Comparison of ENCODE assay signal across 15 cellular contexts in the genomic region with DNA sequence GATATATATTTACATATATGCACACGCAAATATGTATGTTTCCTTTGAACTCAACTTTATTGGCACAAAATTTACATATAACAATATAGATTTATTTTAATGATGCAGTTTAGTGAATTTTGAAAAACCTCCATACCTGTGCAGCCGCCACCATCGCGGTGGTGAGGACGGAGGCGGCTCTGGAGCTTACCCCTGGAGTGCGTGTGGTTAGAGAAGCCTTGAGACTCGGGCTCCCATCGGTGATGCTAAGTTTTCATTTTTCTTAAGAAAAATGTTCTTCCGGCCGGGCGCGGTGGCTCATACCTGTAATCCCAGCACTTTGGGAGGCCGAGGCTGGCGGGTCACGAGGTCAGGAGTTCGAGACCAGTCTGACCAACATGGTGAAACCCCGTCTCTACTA. TPM values are rescaled to one million over a fixed set of nuclear protein-coding genes. Genes with fewer than 3 reads are reported as not detected.
A peak's percentile ranks its signal among the peaks of the same experiment; 100 is the strongest.
DNase-seq lines count a peak whose midpoint lies in the region; ATAC-seq and TF ChIP-seq lines count a peak whose summit lies in the region.
"Had no signal": no experiment of that assay in that cellular context is flagged by ENCODE, and none has a peak within 500 bp of the region (broad histone marks: within the 10 kb centered on the region; RNA-seq: fewer than 3 reads in every experiment).

No MANE protein-coding gene starts in this region.

- peaks cover 0 to 23% (median 4%) of the 10 kb centered on the region in 11 experiments; a peak in 8 of 22 replicates for H4K20me1 ChIP-seq in BLaER1 treated with 17β-estradiol and CSF1 and Interleukin-3, amounts not matched to agents 10 nM and 100 nM
- H4K20me1 ChIP-seq in hepatocyte (ENCODE audit: insufficient read depth, poor library complexity, severe bottlenecking): no peaks in the 10 kb centered on the region
- no peaks in the 10 kb centered on the region for H4K20me1 ChIP-seq in neural progenitor cell (ENCODE audit: low read depth)

- H3K79me2 ChIP-seq in hepatocyte (no peaks in the 10 kb centered on the region), neural progenitor cell (ENCODE audit: low read depth) (no peaks in the 10 kb centered on the region)

- H3K9ac ChIP-seq in BLaER1 treated with 17β-estradiol and CSF1 and Interleukin-3, amounts not matched to agents 10 nM and 100 nM: no peak overlapping the region
- H3K9ac ChIP-seq in HUES6 (ENCODE audit: low read length) (no peak overlapping the region), neural progenitor cell (no peak overlapping the region)

- H3K27ac ChIP-seq in BLaER1 treated with 17β-estradiol and CSF1 and Interleukin-3, amounts not matched to agents 10 nM and 100 nM: no peak overlapping the region
- H3K27ac ChIP-seq in HUES6 (ENCODE audit: low read depth, low read length): no peak overlapping the region
- no peak overlapping the region for H3K27ac ChIP-seq in hepatocyte
- H3K27ac ChIP-seq in neural progenitor cell: no peak overlapping the region

- H3K36me3 ChIP-seq in BLaER1 treated with 17β-estradiol and CSF1 and Interleukin-3, amounts not matched to agents 10 nM and 100 nM: no peaks in the 10 kb centered on the region
- H3K36me3 ChIP-seq in HUES6 (ENCODE audit: control insufficient read depth, insufficient read depth, low read length): no peaks in the 10 kb centered on the region
- H3K36me3 ChIP-seq in hepatocyte (replicated peaks; ENCODE audit: insufficient read depth, low read depth): no peaks in the 10 kb centered on the region
- no peaks in the 10 kb centered on the region for H3K36me3 ChIP-seq in neural progenitor cell
- H3K36me3 ChIP-seq: BE2C, Peyer's patch, prostate gland had no signal

- TF ChIP-seq CTCF in hepatocyte (IDR thresholded peaks at IDR 0.05; ENCODE audit: poor library complexity): no peak
- no peak for TF ChIP-seq CTCF in neural progenitor cell (IDR thresholded peaks at IDR 0.05)

- H3K36me3 Mint-ChIP-seq in neural progenitor cell: no peaks in the 10 kb centered on the region

- H3K9me3 ChIP-seq in BLaER1 treated with 17β-estradiol and CSF1 and Interleukin-3, amounts not matched to agents 10 nM and 100 nM (replicated peaks in 1 of 11): no peaks in the 10 kb centered on the region; a peak in 1 of 22 replicates
- H3K9me3 ChIP-seq in HUES6 (ENCODE audit: control insufficient read depth, insufficient read depth, low read depth, low read length): no peaks in the 10 kb centered on the region
- H3K9me3 ChIP-seq in hepatocyte (ENCODE audit: low read depth): no peaks in the 10 kb centered on the region
- no peaks in the 10 kb centered on the region for H3K9me3 ChIP-seq in neural progenitor cell (ENCODE audit: low read depth)
- H3K9me3 ChIP-seq: BE2C, Peyer's patch, prostate gland had no signal

- H2AFZ ChIP-seq in hepatocyte: peak overlapping the region; percentile 99
- H2AFZ ChIP-seq in neural progenitor cell (replicated peaks): peak overlapping the region; percentile 99

- WGBS in hepatocyte (ENCODE audit: low lambda C conversion rate, missing lambda C conversion rate): 74% methylated on average over 18 of the region's 18 CpGs

- H3K4me1 ChIP-seq in BLaER1 treated with 17β-estradiol and CSF1 and Interleukin-3, amounts not matched to agents 10 nM and 100 nM: peaks cover 14 to 26% (median 16%) of the 10 kb centered on the region in 10 experiments
- H3K4me1 ChIP-seq in HUES6 (ENCODE audit: control insufficient read depth, insufficient read depth, low read length) (peaks cover 9% of the 10 kb centered on the region; the same call in 1 of the 2 replicates), hepatocyte (ENCODE audit: insufficient read depth) (peaks cover 5% of the 10 kb centered on the region), neural progenitor cell (peaks cover 7% of the 10 kb centered on the region)
- H3K4me1 ChIP-seq: BE2C, prostate gland had no signal

- H3K27me3 Mint-ChIP-seq in neural progenitor cell (ENCODE audit: insufficient read depth, low read depth): peaks cover 18% of the 10 kb centered on the region

- ATAC-seq in HG03571 (IDR thresholded peaks at IDR 0.05; ENCODE audit: unreplicated experiment) (no peak), HG02678 (IDR thresholded peaks at IDR 0.05; ENCODE audit: unreplicated experiment) (no peak)

- H3K4me3 Mint-ChIP-seq in neural progenitor cell: peak overlapping the region; percentile 71

- H3K4me1 Mint-ChIP-seq in neural progenitor cell: no peaks in the 10 kb centered on the region

- no peaks in the 10 kb centered on the region for H3K9me3 Mint-ChIP-seq in neural progenitor cell
- H3K9me3 Mint-ChIP-seq: activated T-helper 2 cell treated with anti-CD3 and anti-CD28 coated beads, Interferon-gamma antibody, Interleukin-2, Interleukin-4, amounts not matched to agents 10 μg/mL and 5 μg/mL and 100 μg/mL, durations not matched to agents 14 hours and 24 hours and 36 hours had no signal

- no peaks in the 10 kb centered on the region for H3K9me2 ChIP-seq in hepatocyte (replicated peaks; ENCODE audit: insufficient read depth)

- DNase-seq in hepatocyte (ENCODE audit: low spot score) (no peak), neural progenitor cell (ENCODE audit: low spot score) (no peak), amniotic stem cell (lab: John Stamatoyannopoulos, UW) (no peak), cerebellum (ENCODE audit: low spot score) (no peak)
- DNase-seq: activated CD4-positive, alpha-beta T cell treated with anti-CD3 and anti-CD28 coated beads for 4 hours; BE2C; NCI-H1092 had no signal

- H3K4me2 ChIP-seq in BLaER1 treated with 17β-estradiol and CSF1 and Interleukin-3, amounts not matched to agents 10 nM and 100 nM: peak overlapping the region in 9 of 11 experiments; percentile 71 to 93 (median 78); a peak in 11 of 22 replicates
- H3K4me2 ChIP-seq in hepatocyte: peak overlapping the region; percentile 99
- H3K4me2 ChIP-seq in neural progenitor cell: peak overlapping the region; percentile 97

- H3K4me3 ChIP-seq in BLaER1 treated with 17β-estradiol and CSF1 and Interleukin-3, amounts not matched to agents 10 nM and 100 nM: peak overlapping the region in 1 of 10 experiments; percentile 54; a peak in 3 of 20 replicates
- H3K4me3 ChIP-seq in HUES6 (ENCODE audit: low read depth, low read length) (peak overlapping the region; percentile 84), hepatocyte (peak overlapping the region; percentile 82), neural progenitor cell (peak overlapping the region; percentile 67)

- peaks cover 53 to 79% (median 71%) of the 10 kb centered on the region in 11 experiments for H3K27me3 ChIP-seq in BLaER1 treated with 17β-estradiol and CSF1 and Interleukin-3, amounts not matched to agents 10 nM and 100 nM
- H3K27me3 ChIP-seq in HUES6 (ENCODE audit: control insufficient read depth, insufficient read depth, low read length) (peaks cover 45% of the 10 kb centered on the region), hepatocyte (no peaks in the 10 kb centered on the region), neural progenitor cell (peaks cover 73% of the 10 kb centered on the region)

- H3K27ac Mint-ChIP-seq in neural progenitor cell: no peak overlapping the region
- H3K27ac Mint-ChIP-seq: activated T-helper 2 cell treated with anti-CD3 and anti-CD28 coated beads, Interferon-gamma antibody, Interleukin-2, Interleukin-4, amounts not matched to agents 10 μg/mL and 5 μg/mL and 100 μg/mL, durations not matched to agents 14 hours and 24 hours and 36 hours had no signal

- peaks cover 10% of the 10 kb centered on the region for H3F3A ChIP-seq in neural progenitor cell (ENCODE audit: low read depth)

RNA-seq across cellular contexts. Expression of a gene that starts 31.8 kb away (rescaled TPM):
- total RNA-seq in hepatocyte (0.16 and 0.23 TPM in 2 replicates), neural progenitor cell (ENCODE audit: low replicate concordance) (0.17 and 0.53 TPM in 2 replicates), cerebellum (0.27 TPM)
- polyA plus RNA-seq in hepatocyte: 0.10 and 0.16 TPM in 2 replicates
- total RNA-seq: endothelial cell of umbilical vein, Peyer's patch had no signal
- polyA plus RNA-seq: endothelial cell of umbilical vein had no signal
